Comparison of ENCODE assay signal across 21 cellular contexts in genomic region chr18:55841314-55841713, GRCh38.
DNase-seq lines count a peak whose midpoint lies in the region; ATAC-seq, FAIRE-seq and TF ChIP-seq lines count a peak whose summit lies in the region.
"Had no signal": no experiment of that assay in that cellular context is flagged by ENCODE, and none has a peak within 500 bp of the region (broad histone marks: within the 10 kb centered on the region; RNA-seq: fewer than 3 reads in every experiment).

No MANE protein-coding gene starts in this region.

- TF ChIP-seq POLR2A in thyroid gland (IDR thresholded peaks at IDR 0.05) = no peak

- WGBS in thyroid gland, 2 donors = 94 to 98% methylated on average over 2 of the region's 2 CpGs

- H3K9ac ChIP-seq in astrocyte (ENCODE audit: low read length) = no peak overlapping the region
- H3K9ac ChIP-seq: BLaER1 treated with 17β-estradiol and CSF1 and Interleukin-3, amounts not matched to agents 10 nM and 100 nM had no signal

- DNase-seq in D721Med (ENCODE audit: insufficient read length, low spot score) = no peak
- DNase-seq in GM04503 (ENCODE audit: low read depth) = peak; percentile 51
- DNase-seq in astrocyte (ENCODE audit: low read depth) = peak; percentile 41
- DNase-seq in kidney tubule cell (ENCODE audit: low spot score) = peak; percentile 3
- no peak for DNase-seq in UCSD-AML1 (lab: John Stamatoyannopoulos, UW; ENCODE audit: unreplicated experiment)
- no peak for DNase-seq in thyroid gland
- DNase-seq: 8988T; CD4-positive, CD25-positive, alpha-beta regulatory T cell; CD8-positive, alpha-beta memory T cell; COR-L47; KG1 had no signal

- H3K27me3 ChIP-seq in astrocyte (ENCODE audit: insufficient read depth, low read length) (no peaks in the 10 kb centered on the region), thyroid gland (no peaks in the 10 kb centered on the region)
- H3K27me3 ChIP-seq: BLaER1 treated with 17β-estradiol and CSF1 and Interleukin-3, amounts not matched to agents 10 nM and 100 nM had no signal

- H3K27ac Mint-ChIP-seq in astrocyte (ENCODE audit: unreplicated experiment) = no peak overlapping the region
- H3K27ac Mint-ChIP-seq: B cell; CD4-positive, CD25-positive, alpha-beta regulatory T cell; CD8-positive, alpha-beta memory T cell; GM23338; IgD-negative memory B cell had no signal

- H3K27me3 Mint-ChIP-seq in astrocyte (ENCODE audit: low read depth, unreplicated experiment) = no peaks in the 10 kb centered on the region
- H3K27me3 Mint-ChIP-seq: B cell; CD4-positive, CD25-positive, alpha-beta regulatory T cell; CD8-positive, alpha-beta memory T cell; IgD-negative memory B cell had no signal

- H3K4me1 ChIP-seq in astrocyte (ENCODE audit: insufficient read depth, low read length) = peaks cover 15% of the 10 kb centered on the region
- H3K4me1 ChIP-seq in thyroid gland = no peaks in the 10 kb centered on the region

- H3K79me2 ChIP-seq in astrocyte (ENCODE audit: insufficient read depth, low read length) = no peaks in the 10 kb centered on the region

- TF ChIP-seq CTCF in D721Med (IDR thresholded peaks at IDR 0.05; ENCODE audit: insufficient read depth, missing control alignments) = no peak
- no peak for TF ChIP-seq CTCF in astrocyte (IDR thresholded peaks at IDR 0.05; ENCODE audit: insufficient read depth, low read depth, low read length)
- no peak for TF ChIP-seq CTCF in thyroid gland (IDR thresholded peaks at IDR 0.05)

- peaks cover 12% of the 10 kb centered on the region for H3K36me3 Mint-ChIP-seq in astrocyte (ENCODE audit: low read depth, unreplicated experiment)
- H3K36me3 Mint-ChIP-seq: CD4-positive, CD25-positive, alpha-beta regulatory T cell; CD8-positive, alpha-beta memory T cell; IgD-negative memory B cell had no signal

- peak; percentile 51 for FAIRE-seq in D721Med (lab: Jason Lieb, UNC)
- FAIRE-seq in astrocyte (lab: Jason Lieb, UNC) = no peak
- FAIRE-seq: GM12892, GM18507, H54, HepG2 had no signal

- no peaks in the 10 kb centered on the region for H4K20me1 ChIP-seq in astrocyte (ENCODE audit: insufficient read depth, low read length)
- H4K20me1 ChIP-seq: BLaER1 treated with 17β-estradiol and CSF1 and Interleukin-3, amounts not matched to agents 10 nM and 100 nM had no signal

- peaks cover 33% of the 10 kb centered on the region for H3K9me3 Mint-ChIP-seq in astrocyte (ENCODE audit: unreplicated experiment)

- H3K4me3 Mint-ChIP-seq in astrocyte (ENCODE audit: unreplicated experiment) = no peak overlapping the region
- H3K4me3 Mint-ChIP-seq: B cell; CD4-positive, CD25-positive, alpha-beta regulatory T cell; CD8-positive, alpha-beta memory T cell; GM23338; IgD-negative memory B cell had no signal

- no peaks in the 10 kb centered on the region for H3K36me3 ChIP-seq in astrocyte (ENCODE audit: insufficient read depth, low read length)
- H3K36me3 ChIP-seq in thyroid gland = no peaks in the 10 kb centered on the region
- H3K36me3 ChIP-seq: BLaER1 treated with 17β-estradiol and CSF1 and Interleukin-3, amounts not matched to agents 10 nM and 100 nM had no signal

- no peak overlapping the region for H3K4me3 ChIP-seq in astrocyte (ENCODE audit: insufficient read depth, low read depth, low read length)
- H3K4me3 ChIP-seq in thyroid gland (replicated peaks in 1 of 3) = no peak overlapping the region
- H3K4me3 ChIP-seq: BLaER1 treated with 17β-estradiol and CSF1 and Interleukin-3, amounts not matched to agents 10 nM and 100 nM; GM23338 had no signal

- H3K27ac ChIP-seq in astrocyte (ENCODE audit: low read depth, low read length) = no peak overlapping the region
- H3K27ac ChIP-seq in thyroid gland = no peak overlapping the region
- H3K27ac ChIP-seq: BLaER1 treated with 17β-estradiol and CSF1 and Interleukin-3, amounts not matched to agents 10 nM and 100 nM had no signal

- H3K9me3 ChIP-seq in astrocyte (ENCODE audit: insufficient read depth, low read depth, low read length) = peaks cover 7% of the 10 kb centered on the region
- H3K9me3 ChIP-seq in thyroid gland = no peaks in the 10 kb centered on the region

- H3K4me1 Mint-ChIP-seq in astrocyte (ENCODE audit: low read depth, unreplicated experiment) = peaks cover 13% of the 10 kb centered on the region
- H3K4me1 Mint-ChIP-seq: CD4-positive, CD25-positive, alpha-beta regulatory T cell; CD8-positive, alpha-beta memory T cell had no signal

- H2AFZ ChIP-seq in astrocyte (ENCODE audit: low read depth, low read length) = no peak overlapping the region
- H2AFZ ChIP-seq: GM23338 had no signal

- no peak for ATAC-seq in HG03196 (IDR thresholded peaks at IDR 0.05; ENCODE audit: unreplicated experiment)
- ATAC-seq: GM23338, HCT116, HepG2 had no signal

- intact Hi-C loops in thyroid gland (cut with DNase I) = no loop called here

- no peak overlapping the region for H3K4me2 ChIP-seq in astrocyte (ENCODE audit: low read length)
- H3K4me2 ChIP-seq: BLaER1 treated with 17β-estradiol and CSF1 and Interleukin-3, amounts not matched to agents 10 nM and 100 nM; GM23338 had no signal

Comparison
In these comparisons a context has a peak if more than half of its experiments do, and no peak if none do; other contexts are left out.
1. DNase-seq: peak in GM04503 (single experiment), astrocyte (single experiment) and kidney tubule cell (single experiment); none in D721Med (single experiment), UCSD-AML1 (single experiment) and thyroid gland (0 of 2).